9 cellular contexts compared by ENCODE assay signal in genomic region chr1:117821782-117822447, GRCh38.
DNase-seq lines count a peak whose midpoint lies in the region; ATAC-seq and TF ChIP-seq lines count a peak whose summit lies in the region.
"Had no signal": no experiment of that assay in that cellular context is flagged by ENCODE, and none has a peak within 500 bp of the region (broad histone marks: within the 10 kb centered on the region; RNA-seq: fewer than 3 reads in every experiment).

No MANE protein-coding gene starts in this region.

- peak overlapping the region; percentile 37 to 76 (median 54) for H3K27ac ChIP-seq in transverse colon
- H3K27ac ChIP-seq: neutrophil had no signal

- H3K27me3 ChIP-seq in transverse colon, result no peaks in the 10 kb centered on the region
- H3K27me3 ChIP-seq: neutrophil had no signal

- TF ChIP-seq CTCF in WTC11 (IDR thresholded peaks at IDR 0.05) (no peak), transverse colon (IDR thresholded peaks at IDR 0.05) (no peak)

- no peak overlapping the region for H3K4me3 Mint-ChIP-seq in WTC11

- no peak for TF ChIP-seq EP300 in transverse colon (IDR thresholded peaks at IDR 0.05; ENCODE audit: low read depth)

- peaks cover 0 to 14% (median 3%) of the 10 kb centered on the region in 4 donors for H3K4me1 ChIP-seq in transverse colon

- POLR2A ChIA-PET in WTC11 (lab: Charles Lee), result no interaction called here

- H3K27ac Mint-ChIP-seq in WTC11, result no peak overlapping the region

- in situ Hi-C loops in transverse colon (cut with MboI; ENCODE audit: low pct_ligation_motif_present in 1 of 4, low pct_unique_long_range_greater_than_20kb in 1 of 4, low sequenced_read_pairs in 3 of 4), result no loop called here

- DNase-seq in DMS153 (lab: John Stamatoyannopoulos, UW), result peak; percentile 3
- DNase-seq in DMS153 treated with DMSO at 0.1 percent for 48 hours (lab: John Stamatoyannopoulos, UW; ENCODE audit: unreplicated experiment), result no peak
- DNase-seq in WTC11 (ENCODE audit: low spot score), result no peak
- peak; percentile 27 for DNase-seq in hepatic stellate cell (ENCODE audit: low spot score)
- peak; percentile 19 for DNase-seq in transverse colon
- no peak for DNase-seq in NK-92 treated with Interleukin-12 subunit alpha and Interleukin-12 subunit beta, amount 100 ng/mL, for 24 hours (lab: John Stamatoyannopoulos, UW)
- no peak for DNase-seq in NK-92 (lab: John Stamatoyannopoulos, UW; ENCODE audit: unreplicated experiment)

- intact Hi-C loops in transverse colon (cut with DNase I; ENCODE audit: low total_unique reads), result no loop called here

- no peak for TF ChIP-seq POLR2A in transverse colon (IDR thresholded peaks at IDR 0.05)

- no peak overlapping the region for H3K4me3 ChIP-seq in transverse colon

- H3K36me3 ChIP-seq in transverse colon, result no peaks in the 10 kb centered on the region
- H3K36me3 ChIP-seq: neutrophil had no signal

- H3K36me3 Mint-ChIP-seq in WTC11, result no peaks in the 10 kb centered on the region

- no peaks in the 10 kb centered on the region for H3K4me1 Mint-ChIP-seq in WTC11

- H3K9me3 Mint-ChIP-seq in WTC11, result peaks cover 11% of the 10 kb centered on the region; the same call in 1 of the 2 replicates

- no peaks in the 10 kb centered on the region for H3K9me3 ChIP-seq in transverse colon
- H3K9me3 ChIP-seq: neutrophil had no signal

- CTCF ChIA-PET in WTC11 (lab: Charles Lee), result interaction anchor here (1.2 kb wide), 1 partner anchor 21 kb away, joined by 3 read pairs; no protein-coding TSS in a partner anchor

- ATAC-seq in WTC11 (no peak), GM21529 (IDR thresholded peaks at IDR 0.05; ENCODE audit: unreplicated experiment) (no peak)

- 65 to 78% methylated on average over 2 to 3 of the region's 3 CpGs for WGBS in transverse colon (ENCODE audit: low coverage in 1 of 2), 2 donors

- no peaks in the 10 kb centered on the region for H3K27me3 Mint-ChIP-seq in WTC11 (ENCODE audit: low read depth)

TF ChIP-seq in WTC11, 78 proteins besides CTCF, POLR2A, EP300 and RAD21:
- no peak for TF ChIP-seq JUN (CRISPR knock-in tag; IDR thresholded peaks at IDR 0.05)
- TF ChIP-seq, protein P1, sequence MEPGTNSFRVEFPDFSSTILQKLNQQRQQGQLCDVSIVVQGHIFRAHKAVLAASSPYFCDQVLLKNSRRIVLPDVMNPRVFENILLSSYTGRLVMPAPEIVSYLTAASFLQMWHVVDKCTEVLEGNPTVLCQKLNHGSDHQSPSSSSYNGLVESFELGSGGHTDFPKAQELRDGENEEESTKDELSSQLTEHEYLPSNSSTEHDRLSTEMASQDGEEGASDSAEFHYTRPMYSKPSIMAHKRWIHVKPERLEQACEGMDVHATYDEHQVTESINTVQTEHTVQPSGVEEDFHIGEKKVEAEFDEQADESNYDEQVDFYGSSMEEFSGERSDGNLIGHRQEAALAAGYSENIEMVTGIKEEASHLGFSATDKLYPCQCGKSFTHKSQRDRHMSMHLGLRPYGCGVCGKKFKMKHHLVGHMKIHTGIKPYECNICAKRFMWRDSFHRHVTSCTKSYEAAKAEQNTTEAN (CRISPR knock-in tag; IDR thresholded peaks at IDR 0.05), result no peak
- 0 out of 2 replicates have a peak, but pooled peaks have one; percentile 31 for TF ChIP-seq GABPB1 (CRISPR knock-in tag; IDR thresholded peaks at IDR 0.05)

Comparison
In these comparisons a context has a peak if more than half of its experiments do, and no peak if none do; other contexts are left out.
1. DNase-seq: peak in DMS153 (single experiment), hepatic stellate cell (single experiment) and transverse colon (single experiment); none in DMS153 treated with DMSO at 0.1 percent for 48 hours (single experiment), WTC11 (single experiment), NK-92 treated with Interleukin-12 subunit alpha and Interleukin-12 subunit beta, amount 100 ng/mL, for 24 hours (single experiment) and NK-92 (single experiment).